Comparison of ENCODE assay signal across 20 cellular contexts in the genomic region with DNA sequence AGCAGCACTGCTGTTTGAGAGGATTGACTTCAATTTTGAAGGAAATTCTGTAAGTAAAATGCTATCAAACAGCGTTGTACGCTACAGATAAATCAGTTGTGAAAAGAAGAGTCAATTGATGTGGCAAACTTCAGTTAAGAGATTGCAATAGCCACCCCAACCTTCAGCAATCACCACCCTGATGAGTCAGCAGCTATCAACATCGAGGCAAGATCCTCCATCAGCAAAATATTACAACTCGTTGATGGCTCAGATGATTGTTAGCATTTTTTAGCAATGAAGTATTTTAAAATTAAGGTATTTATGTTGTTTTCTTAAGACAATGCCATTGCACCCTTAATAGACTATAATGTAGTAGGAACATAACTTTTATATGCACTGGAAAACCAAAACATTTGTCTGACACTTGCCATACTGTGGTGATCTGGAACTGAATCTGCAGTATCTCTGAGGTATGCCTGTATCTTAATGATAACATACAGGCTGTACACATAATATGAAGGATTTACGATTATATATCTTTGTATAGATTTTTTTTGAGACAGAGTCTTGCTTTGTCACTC. TPM values are rescaled to one million over a fixed set of nuclear protein-coding genes. Genes with fewer than 3 reads are reported as not detected.
DNase-seq lines count a peak whose midpoint lies in the region; ATAC-seq and TF ChIP-seq lines count a peak whose summit lies in the region.
"Had no signal": no experiment of that assay in that cellular context is flagged by ENCODE, and none has a peak within 500 bp of the region (broad histone marks: within the 10 kb centered on the region; RNA-seq: fewer than 3 reads in every experiment).

No MANE protein-coding gene starts in this region.

- H2AFZ ChIP-seq in IMR-90 (replicated peaks; ENCODE audit: low read length, poor library complexity): no peak overlapping the region
- H2AFZ ChIP-seq: neural progenitor cell had no signal

- H3K36me3 Mint-ChIP-seq in glutamatergic neuron (ENCODE audit: unreplicated experiment): peaks cover 6% of the 10 kb centered on the region

- H3K27me3 ChIP-seq in IMR-90 (ENCODE audit: control insufficient read depth, insufficient read depth, low read length) (no peaks in the 10 kb centered on the region), brain microvascular endothelial cell (replicated peaks) (no peaks in the 10 kb centered on the region)
- H3K27me3 ChIP-seq: dorsolateral prefrontal cortex, neural progenitor cell, suprapubic skin had no signal

- WGBS in IMR-90 (ENCODE audit: extremely low coverage in 2 of 2, insufficient read length in 1 of 2), 2 experiments: no CpG with 5 or more reads among the region's 5 CpGs

- no peak overlapping the region for H3K4ac ChIP-seq in IMR-90 (ENCODE audit: low read depth, low read length)

- peak overlapping the region; percentile 13 for H2BK5ac ChIP-seq in IMR-90 (ENCODE audit: low read depth, low read length, poor library complexity, severe bottlenecking)

- TF ChIP-seq RAD21 in IMR-90 (IDR thresholded peaks at IDR 0.05; ENCODE audit: low read length): no peak

- no peak for TF ChIP-seq POLR2A in IMR-90 (IDR thresholded peaks at IDR 0.05; ENCODE audit: low read depth, low read length)

- H4K8ac ChIP-seq in IMR-90 (ENCODE audit: low read depth in 2 of 2, low read length in 2 of 2): no peak overlapping the region

- no peak overlapping the region for H3K27ac Mint-ChIP-seq in glutamatergic neuron (ENCODE audit: unreplicated experiment)
- H3K27ac Mint-ChIP-seq: activated CD8-positive, alpha-beta T cell treated with anti-CD3 and anti-CD28 coated beads, Interleukin-2, amount 10 ng/mL, durations not matched to agents 7 days and 5 days; activated naive CD8-positive, alpha-beta T cell; neural progenitor cell; T-helper 17 cell had no signal

- H2BK20ac ChIP-seq in IMR-90 (ENCODE audit: low read depth, low read length): no peak overlapping the region

- H2AK5ac ChIP-seq in IMR-90 (ENCODE audit: low read depth, low read length): peak overlapping the region; percentile 28; the same call in 1 of the 2 replicates

- H3K4me1 ChIP-seq in IMR-90 (ENCODE audit: control insufficient read depth, insufficient read depth, low read length): peaks cover 2% of the 10 kb centered on the region; the same call in 1 of the 2 replicates
- H3K4me1 ChIP-seq: neural progenitor cell, suprapubic skin had no signal

- POLR2A ChIA-PET in IMR-90 (lab: Charles Lee; ENCODE audit: unreplicated experiment): no interaction called here

- H3K4me3 ChIP-seq in IMR-90 (ENCODE audit: insufficient read depth, low read depth, low read length) (no peak overlapping the region), brain microvascular endothelial cell (ENCODE audit: low read depth, low read length) (no peak overlapping the region)
- H3K4me3 ChIP-seq: dorsolateral prefrontal cortex, neural progenitor cell, suprapubic skin had no signal

- no peaks in the 10 kb centered on the region for H3K9me3 Mint-ChIP-seq in glutamatergic neuron (ENCODE audit: unreplicated experiment)
- H3K9me3 Mint-ChIP-seq: activated T-cell treated with anti-CD3 and anti-CD28 coated beads, Interleukin-2, amount 50 U/mL, for 4 hours; neural progenitor cell had no signal

- 0 out of 2 replicates have a peak overlapping the region, but pooled peaks have one; percentile 33 for H4K91ac ChIP-seq in IMR-90 (ENCODE audit: insufficient read depth, low read depth, low read length)

- ATAC-seq in IMR-90 (ENCODE audit: low read depth): peak; percentile 75
- ATAC-seq: activated CD8-positive, alpha-beta T cell treated with anti-CD3 and anti-CD28 coated beads, Interleukin-2, amount 10 ng/mL, durations not matched to agents 7 days and 5 days; activated T-cell treated with anti-CD3 and anti-CD28 coated beads, Interleukin-2, amount 50 U/mL, for 4 hours; T-helper 17 cell had no signal

- DNase-seq in ELR (ENCODE audit: low read depth) (peak; percentile 48), IMR-90 (peak; percentile 72), brain microvascular endothelial cell (peak; percentile 31), iris pigment epithelial cell (ENCODE audit: low read depth) (peak; percentile 82), glutamatergic neuron (no peak), NCI-H69 (lab: John Stamatoyannopoulos, UW) (no peak), NCI-H128 (lab: John Stamatoyannopoulos, UW; ENCODE audit: unreplicated experiment) (no peak)
- DNase-seq: activated CD4-positive, CD25-positive, alpha-beta regulatory T cell; activated CD8-positive, alpha-beta T cell treated with anti-CD3 and anti-CD28 coated beads, Interleukin-2, amount 10 ng/mL, durations not matched to agents 7 days and 5 days; activated T-cell treated with anti-CD3 and anti-CD28 coated beads, Interleukin-2, amount 50 U/mL, for 4 hours; Calu3; dorsolateral prefrontal cortex; MV-4-11; NCI-H1930; NCI-H510A; SHP77 treated with DMSO at 0.1 percent for 48 hours; T-helper 17 cell had no signal

- H4K5ac ChIP-seq in IMR-90 (ENCODE audit: low read depth, low read length): no peak overlapping the region

- 0 out of 2 replicates have a peak overlapping the region, but pooled peaks have one; percentile 67 for H3K23ac ChIP-seq in IMR-90 (ENCODE audit: low read depth, low read length)

- H2BK15ac ChIP-seq in IMR-90 (ENCODE audit: low read depth, low read length): no peak overlapping the region

- no peak overlapping the region; the same call in 1 of the 2 replicates for H3K4me2 ChIP-seq in IMR-90 (ENCODE audit: low read depth, low read length)
- H3K4me2 ChIP-seq: neural progenitor cell had no signal

- 0 out of 2 replicates have a peak overlapping the region, but pooled peaks have one; percentile 75 for H3K14ac ChIP-seq in IMR-90 (replicated peaks; ENCODE audit: low read depth, low read length)

- no peak overlapping the region for H3K27ac ChIP-seq in IMR-90 (ENCODE audit: insufficient read depth, low read length)
- H3K27ac ChIP-seq in brain microvascular endothelial cell: no peak overlapping the region
- H3K27ac ChIP-seq: dorsolateral prefrontal cortex, neural progenitor cell, suprapubic skin had no signal

- CTCF ChIA-PET in IMR-90 (lab: Yijun Ruan, JAX): no interaction called here

- no peak overlapping the region for H3K56ac ChIP-seq in IMR-90 (ENCODE audit: extremely low read depth, insufficient read depth, low read length)

- peaks cover 0 to 4% of the 10 kb centered on the region in 2 experiments; a peak in 2 of 4 replicates for H3K79me1 ChIP-seq in IMR-90 (ENCODE audit: low read depth in 1 of 2, low read length in 2 of 2)

- TF ChIP-seq CTCF in IMR-90 (conservative IDR thresholded peaks at IDR 0.05; ENCODE audit: low read depth, low read length) (no peak), brain microvascular endothelial cell (IDR thresholded peaks at IDR 0.05; ENCODE audit: low read depth, low read length, missing control alignments) (no peak), glutamatergic neuron (IDR thresholded peaks at IDR 0.05; ENCODE audit: partially characterized antibody, unreplicated experiment) (no peak)

- no peak overlapping the region for H3K9ac ChIP-seq in IMR-90 (ENCODE audit: low read depth, low read length)
- H3K9ac ChIP-seq: neural progenitor cell had no signal

- intact Hi-C loops in IMR-90 (cut with micrococcal nuclease): no loop called here

- dilution Hi-C loops in IMR-90 (cut with HindIII; ENCODE audit: low sequenced_read_pairs, unreplicated experiment): no loop called here

- no peaks in the 10 kb centered on the region for H3K4me1 Mint-ChIP-seq in glutamatergic neuron (ENCODE audit: low read depth, unreplicated experiment)
- H3K4me1 Mint-ChIP-seq: neural progenitor cell had no signal

- BruUV-seq in IMR-90 (replicated peaks; lab: Mats Ljungman, UMichigan): no TSS peak

- no peak overlapping the region for H2AK9ac ChIP-seq in IMR-90 (replicated peaks; ENCODE audit: low read depth, low read length, poor library complexity)

- 0 out of 2 replicates have a peak overlapping the region, but pooled peaks have one; percentile 43 for H3K18ac ChIP-seq in IMR-90 (ENCODE audit: low read depth, low read length)

- no peaks in the 10 kb centered on the region for H3K9me1 ChIP-seq in IMR-90 (ENCODE audit: insufficient read depth, low read length)

- H3K4me3 Mint-ChIP-seq in glutamatergic neuron (ENCODE audit: unreplicated experiment): no peak overlapping the region
- H3K4me3 Mint-ChIP-seq: activated CD8-positive, alpha-beta T cell treated with anti-CD3 and anti-CD28 coated beads, Interleukin-2, amount 10 ng/mL, durations not matched to agents 7 days and 5 days; activated naive CD8-positive, alpha-beta T cell; activated T-cell treated with anti-CD3 and anti-CD28 coated beads, Interleukin-2, amount 50 U/mL, for 4 hours; neural progenitor cell; T-helper 17 cell had no signal

- no peaks in the 10 kb centered on the region for H3K9me3 ChIP-seq in IMR-90 (ENCODE audit: control insufficient read depth, insufficient read depth, low read length)
- H3K9me3 ChIP-seq: suprapubic skin had no signal

- no peaks in the 10 kb centered on the region for H3K27me3 Mint-ChIP-seq in glutamatergic neuron (ENCODE audit: unreplicated experiment)
- H3K27me3 Mint-ChIP-seq: activated naive CD8-positive, alpha-beta T cell; T-helper 17 cell had no signal

- peak overlapping the region; percentile 46; the same call in 1 of the 2 replicates for H2BK120ac ChIP-seq in IMR-90 (ENCODE audit: low read depth, low read length)

- in situ Hi-C loops in IMR-90 (cut with MboI; ENCODE audit: low sequenced_read_pairs): no loop called here
- in situ Hi-C loops in brain microvascular endothelial cell (cut with HindIII; ENCODE audit: low pct_ligation_motif_present, low sequenced_read_pairs): no loop called here

- H4K20me1 ChIP-seq in IMR-90 (ENCODE audit: insufficient read depth, low read length): no peaks in the 10 kb centered on the region

- H3K36me3 ChIP-seq in IMR-90 (ENCODE audit: control insufficient read depth, insufficient read depth, low read length): peaks cover 10% of the 10 kb centered on the region
- H3K36me3 ChIP-seq in brain microvascular endothelial cell (replicated peaks): peaks cover 2% of the 10 kb centered on the region

TF ChIP-seq in IMR-90, 13 proteins besides CTCF, POLR2A, EP300 and RAD21 (continues in another document):
- TF ChIP-seq CEBPB (IDR thresholded peaks at IDR 0.05; ENCODE audit: low read depth, low read length): peak; percentile 80
- TF ChIP-seq BHLHE40 (IDR thresholded peaks at IDR 0.05; ENCODE audit: low read depth, low read length): no peak
- TF ChIP-seq MAFK (IDR thresholded peaks at IDR 0.05; ENCODE audit: low read depth, low read length): peak; percentile 90
- TF ChIP-seq, protein P1, sequence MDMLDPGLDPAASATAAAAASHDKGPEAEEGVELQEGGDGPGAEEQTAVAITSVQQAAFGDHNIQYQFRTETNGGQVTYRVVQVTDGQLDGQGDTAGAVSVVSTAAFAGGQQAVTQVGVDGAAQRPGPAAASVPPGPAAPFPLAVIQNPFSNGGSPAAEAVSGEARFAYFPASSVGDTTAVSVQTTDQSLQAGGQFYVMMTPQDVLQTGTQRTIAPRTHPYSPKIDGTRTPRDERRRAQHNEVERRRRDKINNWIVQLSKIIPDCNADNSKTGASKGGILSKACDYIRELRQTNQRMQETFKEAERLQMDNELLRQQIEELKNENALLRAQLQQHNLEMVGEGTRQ (IDR thresholded peaks at IDR 0.05; ENCODE audit: low read depth, low read length): no peak

RNA-seq across cellular contexts. Expression of a gene that starts 47.5 kb away (rescaled TPM):
- 26.5 and 46.9 TPM in 2 replicates for total RNA-seq in IMR-90 (2012; rRNA removed)
- 8.0 and 10.4 TPM in 2 replicates for polyA plus RNA-seq in IMR-90 (2012; rRNA removed)
- polyA plus RNA-seq in IMR-90 (2012; cell fraction: cytosol; rRNA removed): 0.41 and 0.84 TPM in 2 replicates
- polyA plus RNA-seq in IMR-90 (2012; cell fraction: nucleus; rRNA removed; ENCODE audit: low replicate concordance): 3.6 and 52.1 TPM in 2 replicates
- total RNA-seq in glutamatergic neuron (ENCODE audit: unreplicated experiment): 43.2 TPM

Comparison
In these comparisons a context has a peak if more than half of its experiments do, and no peak if none do; other contexts are left out.
1. DNase-seq: peak in ELR (single experiment), IMR-90 (single experiment), brain microvascular endothelial cell (single experiment) and iris pigment epithelial cell (single experiment); none in glutamatergic neuron (single experiment), NCI-H69 (single experiment) and NCI-H128 (single experiment).